1 cellular context compared by ENCODE assay signal in genomic region chr19:19911150-19911549, GRCh38.
TF ChIP-seq lines count a peak whose summit lies in the region.

No MANE protein-coding gene starts in this region.

TF ChIP-seq in SK-N-SH, 30 proteins besides CTCF, POLR2A, EP300 and RAD21 (continued from another document):
- TF ChIP-seq, protein P1, sequence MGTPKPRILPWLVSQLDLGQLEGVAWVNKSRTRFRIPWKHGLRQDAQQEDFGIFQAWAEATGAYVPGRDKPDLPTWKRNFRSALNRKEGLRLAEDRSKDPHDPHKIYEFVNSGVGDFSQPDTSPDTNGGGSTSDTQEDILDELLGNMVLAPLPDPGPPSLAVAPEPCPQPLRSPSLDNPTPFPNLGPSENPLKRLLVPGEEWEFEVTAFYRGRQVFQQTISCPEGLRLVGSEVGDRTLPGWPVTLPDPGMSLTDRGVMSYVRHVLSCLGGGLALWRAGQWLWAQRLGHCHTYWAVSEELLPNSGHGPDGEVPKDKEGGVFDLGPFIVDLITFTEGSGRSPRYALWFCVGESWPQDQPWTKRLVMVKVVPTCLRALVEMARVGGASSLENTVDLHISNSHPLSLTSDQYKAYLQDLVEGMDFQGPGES (IDR thresholded peaks at IDR 0.05; ENCODE audit: low read depth, low read length): no peak
